ENCODE assay signal across 27 cellular contexts in genomic region chr16:48235058-48235555, GRCh38. TPM values are rescaled to one million over a fixed set of nuclear protein-coding genes. Genes with fewer than 3 reads are reported as not detected.
"Had no signal": no experiment of that assay in that cellular context is flagged by ENCODE, and none has a peak within 500 bp of the region (broad histone marks: within the 10 kb centered on the region; RNA-seq: fewer than 3 reads in every experiment).

No MANE protein-coding gene starts in this region.

- H3K27me3 Mint-ChIP-seq: activated CD4-positive, alpha-beta memory T cell treated with anti-CD3 and anti-CD28 coated beads for 36 hours; activated CD4-positive, alpha-beta T cell treated with anti-CD3 and anti-CD28 coated beads, Interleukin-2, amount 10 ng/mL, durations not matched to agents 7 days and 5 days; activated naive CD8-positive, alpha-beta T cell treated with anti-CD3 and anti-CD28 coated beads, Interleukin-2, amount 50 U/mL, for 24 hours had no signal

- H3K36me3 ChIP-seq: ascending aorta, SJSA1 had no signal

- H3K27me3 ChIP-seq: ascending aorta, body of pancreas, SJSA1 had no signal

- H3K4me1 Mint-ChIP-seq: central memory CD8-positive, alpha-beta T cell had no signal

- H3K36me3 Mint-ChIP-seq: activated CD4-positive, alpha-beta memory T cell treated with anti-CD3 and anti-CD28 coated beads for 36 hours; activated naive CD4-positive, alpha-beta T cell treated with anti-CD3 and anti-CD28 coated beads, Interleukin-2, amount 50 U/mL, for 72 hours had no signal

- H3K4me3 Mint-ChIP-seq: activated CD4-positive, alpha-beta memory T cell treated with anti-CD3 and anti-CD28 coated beads for 36 hours; activated CD4-positive, alpha-beta T cell treated with anti-CD3 and anti-CD28 coated beads, Interleukin-2, amount 10 ng/mL, durations not matched to agents 7 days and 5 days; activated naive CD8-positive, alpha-beta T cell treated with anti-CD3 and anti-CD28 coated beads, Interleukin-2, amount 50 U/mL, for 24 hours; activated T-cell treated with anti-CD3 and anti-CD28 coated beads, Interleukin-2, amount 50 U/mL, for 4 hours; central memory CD8-positive, alpha-beta T cell; T-helper 1 cell treated with Interleukin-12 subunit alpha and Interleukin-12 subunit beta and Interleukin-4 antibody, amounts not matched to agents 30 μg/mL and 1 μg/mL, for 36 hours had no signal

- H3K4me1 ChIP-seq: ascending aorta, body of pancreas, SJSA1 had no signal

- H3K27ac ChIP-seq: ascending aorta, body of pancreas, SJSA1 had no signal

- H3K27ac Mint-ChIP-seq: activated CD4-positive, alpha-beta memory T cell treated with anti-CD3 and anti-CD28 coated beads for 36 hours; activated CD4-positive, alpha-beta T cell treated with anti-CD3 and anti-CD28 coated beads, Interleukin-2, amount 10 ng/mL, durations not matched to agents 7 days and 5 days; activated naive CD4-positive, alpha-beta T cell treated with anti-CD3 and anti-CD28 coated beads, Interleukin-2, amount 50 U/mL, for 72 hours; activated naive CD8-positive, alpha-beta T cell treated with anti-CD3 and anti-CD28 coated beads, Interleukin-2, amount 50 U/mL, for 24 hours; T-helper 1 cell treated with Interleukin-12 subunit alpha and Interleukin-12 subunit beta and Interleukin-4 antibody, amounts not matched to agents 30 μg/mL and 1 μg/mL, for 36 hours had no signal

- H3K4me3 ChIP-seq: ascending aorta, body of pancreas, SJSA1 had no signal

- H3K9me3 Mint-ChIP-seq: activated T-cell treated with anti-CD3 and anti-CD28 coated beads, Interleukin-2, amount 50 U/mL, for 4 hours had no signal

- H3K9me3 ChIP-seq: ascending aorta, body of pancreas, SJSA1 had no signal

- ATAC-seq: activated naive CD4-positive, alpha-beta T cell treated with anti-CD3 and anti-CD28 coated beads, Interleukin-2, amount 50 U/mL, for 72 hours; activated naive CD8-positive, alpha-beta T cell treated with anti-CD3 and anti-CD28 coated beads, Interleukin-2, amount 50 U/mL, for 24 hours; activated T-cell treated with anti-CD3 and anti-CD28 coated beads, Interleukin-2, amount 50 U/mL, for 4 hours; body of pancreas; PC-3; SK-N-SH treated with all-trans-retinoic acid at 6 μM for 48 hours had no signal

- DNase-seq: activated CD4-positive, alpha-beta memory T cell treated with anti-CD3 and anti-CD28 coated beads for 36 hours; activated CD4-positive, alpha-beta T cell treated with anti-CD3 and anti-CD28 coated beads, Interleukin-2, amount 10 ng/mL, durations not matched to agents 7 days and 5 days; activated CD4-positive, CD25-positive, alpha-beta regulatory T cell; activated CD8-positive, alpha-beta memory T cell treated with anti-CD3 and anti-CD28 coated beads for 24 hours; activated effector memory CD4-positive, alpha-beta T cell treated with anti-CD3 and anti-CD28 coated beads, Interleukin-2, amount 50 U/mL, for 16 hours; activated naive CD4-positive, alpha-beta T cell treated with Interleukin-2 at 50 U/mL for 16 hours; activated naive CD8-positive, alpha-beta T cell treated with anti-CD3 and anti-CD28 coated beads, Interleukin-2, amount 50 U/mL, for 24 hours; activated T-cell treated with anti-CD3 and anti-CD28 coated beads, Interleukin-2, amount 50 U/mL, for 4 hours; amniotic stem cell; body of pancreas; KG1; NCI-H1048; NCI-H1417; NCI-H1930; NCI-H2171; NCI-H226; NCI-H69; SHP77 had no signal

RNA-seq across cellular contexts. Expression of gene ABCC11, which starts 12.2 kb away (rescaled TPM):
- total RNA-seq: ascending aorta, M059J, NCI-H460, SJSA1 had no signal
